10 cellular contexts compared by ENCODE assay signal in genomic region chr4:159107203-159107921, GRCh38. TPM values are rescaled to one million over a fixed set of nuclear protein-coding genes. Genes with fewer than 3 reads are reported as not detected.
A peak's percentile ranks its signal among the peaks of the same experiment; 100 is the strongest.
DNase-seq lines count a peak whose midpoint lies in the region; ATAC-seq, FAIRE-seq and TF ChIP-seq lines count a peak whose summit lies in the region.
"Had no signal": no experiment of that assay in that cellular context is flagged by ENCODE, and none has a peak within 500 bp of the region (broad histone marks: within the 10 kb centered on the region; RNA-seq: fewer than 3 reads in every experiment).

No MANE protein-coding gene starts in this region.

- no peak overlapping the region for H2AFZ ChIP-seq in astrocyte (ENCODE audit: low read depth, low read length)

- TF ChIP-seq CTCF in astrocyte (IDR thresholded peaks at IDR 0.05; ENCODE audit: insufficient read depth, low read depth, low read length) = no peak
- no peak for TF ChIP-seq CTCF in natural killer cell (IDR thresholded peaks at IDR 0.05)

- FAIRE-seq in GM19239 (lab: Jason Lieb, UNC) (peak; percentile 83), astrocyte (lab: Jason Lieb, UNC) (peak; percentile 32)

- H3K36me3 ChIP-seq in BLaER1 treated with 17β-estradiol and CSF1 and Interleukin-3, amounts not matched to agents 10 nM and 100 nM = peaks cover 0 to 4% (median 0%) of the 10 kb centered on the region in 11 experiments; a peak in 1 of 22 replicates
- no peaks in the 10 kb centered on the region for H3K36me3 ChIP-seq in astrocyte (ENCODE audit: insufficient read depth, low read length)

- H3K36me3 Mint-ChIP-seq in astrocyte (ENCODE audit: low read depth, unreplicated experiment) (no peaks in the 10 kb centered on the region), natural killer cell (no peaks in the 10 kb centered on the region)

- H3K9me3 ChIP-seq in BLaER1 treated with 17β-estradiol and CSF1 and Interleukin-3, amounts not matched to agents 10 nM and 100 nM (replicated peaks in 1 of 11) = peaks cover 0 to 6% (median 0%) of the 10 kb centered on the region in 11 experiments; a peak in 2 of 22 replicates
- H3K9me3 ChIP-seq in astrocyte (ENCODE audit: insufficient read depth, low read depth, low read length) = no peaks in the 10 kb centered on the region

- no peak for DNase-seq in GM19239 (ENCODE audit: insufficient read length, low spot score)
- DNase-seq in astrocyte (ENCODE audit: low read depth) = peak; percentile 48
- DNase-seq in natural killer cell = no peak
- DNase-seq in stimulated activated CD8-positive, alpha-beta memory T cell treated with anti-CD3 and anti-CD28 coated beads, Interleukin-4, amount 100 ng/mL, for 48 hours = no peak
- no peak for DNase-seq in SHP77 treated with DMSO at 0.1 percent for 48 hours (lab: John Stamatoyannopoulos, UW)
- no peak for DNase-seq in T1000 (lab: John Stamatoyannopoulos, UW)

- ATAC-seq in natural killer cell (no peak), HG03196 (IDR thresholded peaks at IDR 0.05; ENCODE audit: unreplicated experiment) (no peak)
- ATAC-seq: sciatic nerve had no signal

- H4K20me1 ChIP-seq in BLaER1 treated with 17β-estradiol and CSF1 and Interleukin-3, amounts not matched to agents 10 nM and 100 nM = peaks cover 18 to 83% (median 58%) of the 10 kb centered on the region in 11 experiments; a peak in 21 of 22 replicates
- peaks cover 65% of the 10 kb centered on the region for H4K20me1 ChIP-seq in astrocyte (ENCODE audit: insufficient read depth, low read length)

- no peak overlapping the region for H3K9ac ChIP-seq in BLaER1 treated with 17β-estradiol and CSF1 and Interleukin-3, amounts not matched to agents 10 nM and 100 nM
- no peak overlapping the region for H3K9ac ChIP-seq in astrocyte (ENCODE audit: low read length)

- peaks cover 87% of the 10 kb centered on the region for H3K79me2 ChIP-seq in astrocyte (ENCODE audit: insufficient read depth, low read length)

- H3K9me3 Mint-ChIP-seq in astrocyte (ENCODE audit: unreplicated experiment) (no peaks in the 10 kb centered on the region), natural killer cell (no peaks in the 10 kb centered on the region)
- H3K9me3 Mint-ChIP-seq: dendritic cell treated with granulocyte-macrophage colony-stimulating factor and Interleukin-4, amounts not matched to agents 40 ng/mL and 50 ng/mL, for 4 days had no signal

- peak overlapping the region in 10 of 11 experiments; percentile 80 to 95 (median 92); a peak in 10 of 22 replicates for H3K4me2 ChIP-seq in BLaER1 treated with 17β-estradiol and CSF1 and Interleukin-3, amounts not matched to agents 10 nM and 100 nM
- H3K4me2 ChIP-seq in astrocyte (ENCODE audit: low read length) = peak overlapping the region; percentile 94

- peaks cover 19% of the 10 kb centered on the region for H3K4me1 Mint-ChIP-seq in astrocyte (ENCODE audit: low read depth, unreplicated experiment)
- H3K4me1 Mint-ChIP-seq in natural killer cell = peaks cover 21 to 33% of the 10 kb centered on the region in 2 donors

- H3K27me3 Mint-ChIP-seq in astrocyte (ENCODE audit: low read depth, unreplicated experiment) (no peaks in the 10 kb centered on the region), natural killer cell (ENCODE audit: low read depth in 2 of 2) (no peaks in the 10 kb centered on the region)

- H3K27ac ChIP-seq in BLaER1 treated with 17β-estradiol and CSF1 and Interleukin-3, amounts not matched to agents 10 nM and 100 nM = no peak overlapping the region
- H3K27ac ChIP-seq in astrocyte (ENCODE audit: low read depth, low read length) = no peak overlapping the region

- H3K27ac Mint-ChIP-seq in astrocyte (ENCODE audit: unreplicated experiment) = peak overlapping the region; percentile 13
- no peak overlapping the region for H3K27ac Mint-ChIP-seq in natural killer cell
- H3K27ac Mint-ChIP-seq: dendritic cell treated with granulocyte-macrophage colony-stimulating factor and Interleukin-4, amounts not matched to agents 40 ng/mL and 50 ng/mL, for 4 days had no signal

- H3K4me3 Mint-ChIP-seq in astrocyte (ENCODE audit: unreplicated experiment) = peak overlapping the region; percentile 82
- peak overlapping the region; percentile 13 for H3K4me3 Mint-ChIP-seq in natural killer cell
- H3K4me3 Mint-ChIP-seq: dendritic cell treated with granulocyte-macrophage colony-stimulating factor and Interleukin-4, amounts not matched to agents 40 ng/mL and 50 ng/mL, for 4 days had no signal

- intact Hi-C loops in natural killer cell (cut with micrococcal nuclease) = no loop called here

- peaks cover 14 to 40% (median 26%) of the 10 kb centered on the region in 10 experiments for H3K4me1 ChIP-seq in BLaER1 treated with 17β-estradiol and CSF1 and Interleukin-3, amounts not matched to agents 10 nM and 100 nM
- peaks cover 21% of the 10 kb centered on the region for H3K4me1 ChIP-seq in astrocyte (ENCODE audit: insufficient read depth, low read length)

- no peak overlapping the region for H3K4me3 ChIP-seq in BLaER1 treated with 17β-estradiol and CSF1 and Interleukin-3, amounts not matched to agents 10 nM and 100 nM
- H3K4me3 ChIP-seq in astrocyte (ENCODE audit: insufficient read depth, low read depth, low read length) = no peak overlapping the region

- H3K27me3 ChIP-seq in BLaER1 treated with 17β-estradiol and CSF1 and Interleukin-3, amounts not matched to agents 10 nM and 100 nM = peaks cover 0 to 4% (median under 1%) of the 10 kb centered on the region in 11 experiments; a peak in 5 of 22 replicates
- no peaks in the 10 kb centered on the region for H3K27me3 ChIP-seq in astrocyte (ENCODE audit: insufficient read depth, low read length)

RNA-seq across cellular contexts. Expression of gene RAPGEF2, which starts 4.5 kb away (rescaled TPM):
- 50.9 and 59.0 TPM in 2 replicates for total RNA-seq in astrocyte
- 10 to 100 TPM; 21.9 to 55.6 (median 27.6) TPM for total RNA-seq in natural killer cell
